ENCODE assay signal across 13 cellular contexts in genomic region chr2:12287220-12287751, GRCh38.
DNase-seq lines count a peak whose midpoint lies in the region; ATAC-seq, FAIRE-seq and TF ChIP-seq lines count a peak whose summit lies in the region.
"Had no signal": no experiment of that assay in that cellular context is flagged by ENCODE, and none has a peak within 500 bp of the region (broad histone marks: within the 10 kb centered on the region; RNA-seq: fewer than 3 reads in every experiment).

No MANE protein-coding gene starts in this region.

- H2BK5ac ChIP-seq in neuronal stem cell (ENCODE audit: low read length), result no peak overlapping the region

- H3K9ac ChIP-seq in neuronal stem cell (ENCODE audit: low read depth, low read length, poor library complexity), result no peak overlapping the region
- H3K9ac ChIP-seq: BLaER1 treated with 17β-estradiol and CSF1 and Interleukin-3, amounts not matched to agents 10 nM and 100 nM had no signal

- no peak for DNase-seq in GM18507 (ENCODE audit: extremely low spot score, insufficient read length, low read depth)
- no peak for DNase-seq in neuronal stem cell (ENCODE audit: low spot score)
- DNase-seq in activated CD4-positive, alpha-beta T cell treated with anti-CD3 and anti-CD28 coated beads, Interleukin-2, amount 50 U/mL, for 1 hour, result no peak
- no peak for DNase-seq in GF-D8 (lab: John Stamatoyannopoulos, UW)
- no peak for DNase-seq in activated CD4-positive, alpha-beta memory T cell treated with anti-CD3 and anti-CD28 coated beads for 36 hours
- DNase-seq: activated CD4-positive, alpha-beta T cell treated with anti-CD3 and anti-CD28 coated beads for 4 hours; activated effector memory CD4-positive, alpha-beta T cell treated with anti-CD3 and anti-CD28 coated beads, Interleukin-2, amount 50 U/mL, for 16 hours; NCI-H1930; right lobe of liver had no signal

- no peak overlapping the region for H3K4me3 ChIP-seq in esophagus (ENCODE audit: low read depth in 1 of 2, low read length in 2 of 2)
- no peak overlapping the region for H3K4me3 ChIP-seq in neuronal stem cell (ENCODE audit: low read length in 2 of 2)
- H3K4me3 ChIP-seq: BLaER1 treated with 17β-estradiol and CSF1 and Interleukin-3, amounts not matched to agents 10 nM and 100 nM; right lobe of liver had no signal

- CTCF ChIA-PET in activated CD4-positive, alpha-beta memory T cell treated with anti-CD3 and anti-CD28 coated beads for 36 hours (lab: Charles Lee), result interaction anchor here (1.2 kb wide), 1 partner anchor 644 kb away, joined by 3 read pairs; no protein-coding TSS in a partner anchor

- peak overlapping the region; percentile 27 for H4K8ac ChIP-seq in neuronal stem cell (ENCODE audit: low read depth, low read length)

- peaks cover 20% of the 10 kb centered on the region for H3K27me3 Mint-ChIP-seq in activated CD4-positive, alpha-beta memory T cell treated with anti-CD3 and anti-CD28 coated beads for 36 hours

- no peak overlapping the region for H2BK15ac ChIP-seq in neuronal stem cell (ENCODE audit: low read length)

- POLR2A ChIA-PET in activated CD4-positive, alpha-beta memory T cell treated with anti-CD3 and anti-CD28 coated beads for 36 hours (lab: Charles Lee), result no interaction called here

- H3K9me3 Mint-ChIP-seq in activated CD4-positive, alpha-beta memory T cell treated with anti-CD3 and anti-CD28 coated beads for 36 hours, result no peaks in the 10 kb centered on the region

- no peak overlapping the region for H3K4me2 ChIP-seq in neuronal stem cell (ENCODE audit: insufficient read depth, low read length, poor library complexity, severe bottlenecking)

- H3K4me3 Mint-ChIP-seq in activated CD4-positive, alpha-beta memory T cell treated with anti-CD3 and anti-CD28 coated beads for 36 hours, result no peak overlapping the region

- FAIRE-seq in GM18507 (lab: Jason Lieb, UNC), result peak; percentile 38

- no peaks in the 10 kb centered on the region for H3K27me3 ChIP-seq in esophagus (ENCODE audit: control insufficient read depth in 1 of 2, insufficient read depth in 2 of 2, low read length in 2 of 2)
- H3K27me3 ChIP-seq in neuronal stem cell (ENCODE audit: control insufficient read depth in 3 of 3, insufficient read depth in 3 of 3, low read depth in 1 of 3, low read length in 3 of 3), result no peaks in the 10 kb centered on the region
- H3K27me3 ChIP-seq: BLaER1 treated with 17β-estradiol and CSF1 and Interleukin-3, amounts not matched to agents 10 nM and 100 nM; right lobe of liver had no signal

- no peak overlapping the region for H2BK12ac ChIP-seq in neuronal stem cell (ENCODE audit: low read length)

- no peak overlapping the region for H3K18ac ChIP-seq in neuronal stem cell (ENCODE audit: low read length)

- no peaks in the 10 kb centered on the region for H3K79me1 ChIP-seq in neuronal stem cell (ENCODE audit: low read depth, low read length)

- intact Hi-C loops in activated CD4-positive, alpha-beta memory T cell treated with anti-CD3 and anti-CD28 coated beads for 36 hours (cut with micrococcal nuclease), result no loop called here

- no peaks in the 10 kb centered on the region for H3K36me3 ChIP-seq in esophagus (ENCODE audit: control insufficient read depth in 2 of 2, insufficient read depth in 2 of 2, low read length in 1 of 2)
- H3K36me3 ChIP-seq in neuronal stem cell (replicated peaks in 1 of 2; ENCODE audit: control insufficient read depth in 2 of 2, insufficient read depth in 2 of 2, low read length in 2 of 2), result no peaks in the 10 kb centered on the region
- H3K36me3 ChIP-seq: BLaER1 treated with 17β-estradiol and CSF1 and Interleukin-3, amounts not matched to agents 10 nM and 100 nM; right lobe of liver had no signal

- H3K27ac ChIP-seq in esophagus (ENCODE audit: low read depth in 2 of 2, low read length in 1 of 2), result peak overlapping the region; percentile 31 to 40
- H3K27ac ChIP-seq in neuronal stem cell (replicated peaks; ENCODE audit: low read length), result no peak overlapping the region
- H3K27ac ChIP-seq: BLaER1 treated with 17β-estradiol and CSF1 and Interleukin-3, amounts not matched to agents 10 nM and 100 nM; right lobe of liver had no signal

- H3K4me1 Mint-ChIP-seq in activated CD4-positive, alpha-beta memory T cell treated with anti-CD3 and anti-CD28 coated beads for 36 hours (ENCODE audit: low read depth), result peaks cover 22% of the 10 kb centered on the region

- no peak overlapping the region for H3K14ac ChIP-seq in neuronal stem cell (ENCODE audit: low read length)

- H2AFZ ChIP-seq in neuronal stem cell (ENCODE audit: low read length), result no peak overlapping the region

- H2BK120ac ChIP-seq in neuronal stem cell (ENCODE audit: low read depth, low read length), result no peak overlapping the region

- 28 to 33% methylated on average over 5 of the region's 5 CpGs for WGBS in esophagus, 2 donors
- no CpG with 5 or more reads among the region's 5 CpGs for WGBS in neuronal stem cell (ENCODE audit: extremely low coverage in 2 of 2, insufficient read length in 2 of 2, insufficient replicate concordance in 1 of 2), 2 donors

- no peak overlapping the region for H4K91ac ChIP-seq in neuronal stem cell (ENCODE audit: low read depth, low read length, poor library complexity)

- no peaks in the 10 kb centered on the region for H3K4me1 ChIP-seq in esophagus (ENCODE audit: control insufficient read depth in 2 of 2, insufficient read depth in 2 of 2, low read length in 1 of 2)
- no peaks in the 10 kb centered on the region for H3K4me1 ChIP-seq in neuronal stem cell (ENCODE audit: control insufficient read depth in 2 of 2, insufficient read depth in 1 of 2, low read depth in 1 of 2, low read length in 2 of 2)
- H3K4me1 ChIP-seq: right lobe of liver had no signal

- H3K23ac ChIP-seq in neuronal stem cell (ENCODE audit: low read depth, low read length, poor library complexity), result no peak overlapping the region

- H2AK5ac ChIP-seq in neuronal stem cell (ENCODE audit: low read depth, low read length), result no peak overlapping the region

- H3K36me3 Mint-ChIP-seq in activated CD4-positive, alpha-beta memory T cell treated with anti-CD3 and anti-CD28 coated beads for 36 hours, result peaks cover 2% of the 10 kb centered on the region

- no peak overlapping the region for H3K27ac Mint-ChIP-seq in activated CD4-positive, alpha-beta memory T cell treated with anti-CD3 and anti-CD28 coated beads for 36 hours

- no peak overlapping the region for H3K4ac ChIP-seq in neuronal stem cell (ENCODE audit: low read length)

- no peak for ATAC-seq in HG03439 (IDR thresholded peaks at IDR 0.05; ENCODE audit: unreplicated experiment)
- ATAC-seq: right lobe of liver had no signal

- H3K9me3 ChIP-seq in esophagus (ENCODE audit: control insufficient read depth in 2 of 2, insufficient read depth in 1 of 2, low read depth in 1 of 2, low read length in 1 of 2) (no peaks in the 10 kb centered on the region), neuronal stem cell (replicated peaks in 1 of 2; ENCODE audit: control insufficient read depth in 2 of 2, insufficient read depth in 1 of 2, low read depth in 1 of 2, low read length in 2 of 2) (peaks cover 0 to 3% of the 10 kb centered on the region in 2 donors)
- H3K9me3 ChIP-seq: right lobe of liver had no signal

TF ChIP-seq in PFSK-1, 5 proteins besides CTCF, POLR2A, EP300 and RAD21:
- TF ChIP-seq SIN3A (IDR thresholded peaks at IDR 0.05; ENCODE audit: borderline replicate concordance, insufficient read depth, low read length) (0 out of 2 replicates have a peak, but pooled peaks have one; percentile 49), TAF1 (IDR thresholded peaks at IDR 0.05; ENCODE audit: borderline replicate concordance, insufficient read depth, low read length) (peak; percentile 41; the same call in 1 of the 2 replicates), POLR2AphosphoS5 (IDR thresholded peaks at IDR 0.05; ENCODE audit: low read depth, low read length) (no peak), FOXP2 (optimal IDR thresholded peaks at IDR 0.05; ENCODE audit: borderline replicate concordance, extremely low read depth, extremely low read length, insufficient read depth) (peak; percentile 18)
- TF ChIP-seq, protein P1, sequence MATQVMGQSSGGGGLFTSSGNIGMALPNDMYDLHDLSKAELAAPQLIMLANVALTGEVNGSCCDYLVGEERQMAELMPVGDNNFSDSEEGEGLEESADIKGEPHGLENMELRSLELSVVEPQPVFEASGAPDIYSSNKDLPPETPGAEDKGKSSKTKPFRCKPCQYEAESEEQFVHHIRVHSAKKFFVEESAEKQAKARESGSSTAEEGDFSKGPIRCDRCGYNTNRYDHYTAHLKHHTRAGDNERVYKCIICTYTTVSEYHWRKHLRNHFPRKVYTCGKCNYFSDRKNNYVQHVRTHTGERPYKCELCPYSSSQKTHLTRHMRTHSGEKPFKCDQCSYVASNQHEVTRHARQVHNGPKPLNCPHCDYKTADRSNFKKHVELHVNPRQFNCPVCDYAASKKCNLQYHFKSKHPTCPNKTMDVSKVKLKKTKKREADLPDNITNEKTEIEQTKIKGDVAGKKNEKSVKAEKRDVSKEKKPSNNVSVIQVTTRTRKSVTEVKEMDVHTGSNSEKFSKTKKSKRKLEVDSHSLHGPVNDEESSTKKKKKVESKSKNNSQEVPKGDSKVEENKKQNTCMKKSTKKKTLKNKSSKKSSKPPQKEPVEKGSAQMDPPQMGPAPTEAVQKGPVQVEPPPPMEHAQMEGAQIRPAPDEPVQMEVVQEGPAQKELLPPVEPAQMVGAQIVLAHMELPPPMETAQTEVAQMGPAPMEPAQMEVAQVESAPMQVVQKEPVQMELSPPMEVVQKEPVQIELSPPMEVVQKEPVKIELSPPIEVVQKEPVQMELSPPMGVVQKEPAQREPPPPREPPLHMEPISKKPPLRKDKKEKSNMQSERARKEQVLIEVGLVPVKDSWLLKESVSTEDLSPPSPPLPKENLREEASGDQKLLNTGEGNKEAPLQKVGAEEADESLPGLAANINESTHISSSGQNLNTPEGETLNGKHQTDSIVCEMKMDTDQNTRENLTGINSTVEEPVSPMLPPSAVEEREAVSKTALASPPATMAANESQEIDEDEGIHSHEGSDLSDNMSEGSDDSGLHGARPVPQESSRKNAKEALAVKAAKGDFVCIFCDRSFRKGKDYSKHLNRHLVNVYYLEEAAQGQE (IDR thresholded peaks at IDR 0.05; ENCODE audit: insufficient read depth in 1 of 2, low read depth in 2 of 2, low read length in 2 of 2), result no peak
